9 cellular contexts compared by ENCODE assay signal in the genomic region with DNA sequence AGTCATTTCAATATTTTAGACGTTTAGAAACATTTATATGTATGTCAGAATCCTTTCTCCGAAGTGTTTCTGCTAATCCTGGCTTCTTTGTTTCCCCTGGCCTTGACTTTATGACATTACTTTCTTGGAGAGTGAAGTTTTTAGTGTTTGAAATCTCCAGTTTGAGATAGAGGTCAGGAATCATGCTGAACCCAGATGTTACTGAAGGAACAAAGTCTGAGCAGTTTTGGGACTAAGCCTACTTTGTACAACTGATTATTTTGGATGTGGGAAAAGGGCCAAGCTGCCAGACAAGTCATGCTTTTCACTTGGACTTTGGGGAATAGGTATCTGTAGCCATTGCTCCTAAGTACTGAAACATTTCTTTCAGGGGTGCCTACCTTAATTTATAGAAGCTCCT. TPM values are rescaled to one million over a fixed set of nuclear protein-coding genes. Genes with fewer than 3 reads are reported as not detected.
DNase-seq lines count a peak whose midpoint lies in the region; ATAC-seq, FAIRE-seq and TF ChIP-seq lines count a peak whose summit lies in the region.
"Had no signal": no experiment of that assay in that cellular context is flagged by ENCODE, and none has a peak within 500 bp of the region (broad histone marks: within the 10 kb centered on the region; RNA-seq: fewer than 3 reads in every experiment).

No MANE protein-coding gene starts in this region.

- H2AFZ ChIP-seq in GM23248 (peak overlapping the region; percentile 48), smooth muscle cell (ENCODE audit: low read depth) (no peak overlapping the region)

- intact Hi-C loops in kidney (cut with DNase I) = no loop called here

- H3K79me2 ChIP-seq in GM23248 (ENCODE audit: insufficient read depth) = no peaks in the 10 kb centered on the region
- H3K79me2 ChIP-seq in smooth muscle cell (ENCODE audit: low read depth) = no peaks in the 10 kb centered on the region

- FAIRE-seq in kidney (lab: Jason Lieb, UNC) = no peak
- FAIRE-seq: TTC549 had no signal

- ATAC-seq in HG02759 (IDR thresholded peaks at IDR 0.05; ENCODE audit: unreplicated experiment) = no peak

- TF ChIP-seq CTCF in VCaP (conservative IDR thresholded peaks at IDR 0.05) (no peak), kidney (IDR thresholded peaks at IDR 0.05; ENCODE audit: borderline replicate concordance, extremely low read depth, insufficient read depth) (no peak), smooth muscle cell (IDR thresholded peaks at IDR 0.05; ENCODE audit: borderline replicate concordance, insufficient read depth, poor library complexity, severe bottlenecking) (no peak)

- peak overlapping the region; percentile 80 for H3K27ac ChIP-seq in GM23248
- 0 out of 2 replicates have a peak overlapping the region, but pooled peaks have one; percentile 62 for H3K27ac ChIP-seq in VCaP
- H3K27ac ChIP-seq in kidney (ENCODE audit: low read depth in 2 of 2, low read length in 2 of 2) = peak overlapping the region in 1 of 2 donors; percentile 35
- peak overlapping the region; percentile 20 for H3K27ac ChIP-seq in smooth muscle cell (ENCODE audit: low read depth)

- in situ Hi-C loops in GM23248 (cut with MboI) = no loop called here

- WGBS in GM23248 (ENCODE audit: low coverage in 1 of 2, low lambda C conversion rate in 2 of 2, missing lambda C conversion rate in 2 of 2), 2 experiments = 5 to 7% methylated on average over 2 of the region's 2 CpGs
- 46% methylated on average over 2 of the region's 2 CpGs for WGBS in smooth muscle cell (ENCODE audit: low lambda C conversion rate)

- H3K9me3 ChIP-seq in GM23248 (ENCODE audit: low read depth) (no peaks in the 10 kb centered on the region), kidney (ENCODE audit: control insufficient read depth in 1 of 2, low read length in 2 of 2) (no peaks in the 10 kb centered on the region), smooth muscle cell (replicated peaks; ENCODE audit: low read depth) (no peaks in the 10 kb centered on the region)

- DNase-seq in GM23248 = peak; percentile 67
- DNase-seq in kidney = no peak
- no peak for DNase-seq in smooth muscle cell (lab: John Stamatoyannopoulos, UW; ENCODE audit: unreplicated experiment)
- DNase-seq in C1 segment of cervical spinal cord (lab: John Stamatoyannopoulos, UW) = no peak
- DNase-seq in SIG-M5 treated with dmso at 0.1 percent for 504 hours (lab: John Stamatoyannopoulos, UW; ENCODE audit: unreplicated experiment) = no peak
- no peak for DNase-seq in DMS114 treated with DMSO at 0.1 percent for 48 hours (lab: John Stamatoyannopoulos, UW; ENCODE audit: unreplicated experiment)

- H3K4me2 ChIP-seq in GM23248 (ENCODE audit: unreplicated experiment) (peak overlapping the region; percentile 98), smooth muscle cell (peak overlapping the region; percentile 95)

- H3K36me3 ChIP-seq in GM23248 (ENCODE audit: low read depth) = no peaks in the 10 kb centered on the region
- no peaks in the 10 kb centered on the region for H3K36me3 ChIP-seq in kidney (ENCODE audit: control insufficient read depth in 1 of 2, insufficient read depth in 2 of 2, low read length in 2 of 2)
- H3K36me3 ChIP-seq in smooth muscle cell (ENCODE audit: low read depth) = no peaks in the 10 kb centered on the region

- H3K9ac ChIP-seq in GM23248 (peak overlapping the region; percentile 54), kidney (ENCODE audit: low read length in 2 of 2) (peak overlapping the region in 1 of 2 donors; percentile 72), smooth muscle cell (ENCODE audit: low read depth) (no peak overlapping the region)

- H3K27me3 ChIP-seq in GM23248 (replicated peaks; ENCODE audit: insufficient read depth) (no peaks in the 10 kb centered on the region), smooth muscle cell (ENCODE audit: low read depth) (peaks cover 31% of the 10 kb centered on the region)

- H3K4me1 ChIP-seq in GM23248 (ENCODE audit: insufficient read depth) (peaks cover 31% of the 10 kb centered on the region), kidney (ENCODE audit: control insufficient read depth in 1 of 2, insufficient read depth in 1 of 2, low read depth in 1 of 2, low read length in 2 of 2) (peaks cover 3 to 6% of the 10 kb centered on the region in 2 donors), smooth muscle cell (ENCODE audit: low read depth) (peaks cover 5% of the 10 kb centered on the region)

- H3F3A ChIP-seq in GM23248 (ENCODE audit: insufficient read depth) (peaks cover 25% of the 10 kb centered on the region), smooth muscle cell (ENCODE audit: low read depth) (no peaks in the 10 kb centered on the region)

- H3K4me3 ChIP-seq in GM23248 (peak overlapping the region; percentile 85), kidney (ENCODE audit: low read length in 2 of 2) (peak overlapping the region; percentile 92 to 94), smooth muscle cell (no peak overlapping the region)

- H4K20me1 ChIP-seq in GM23248 (ENCODE audit: insufficient read depth) = no peaks in the 10 kb centered on the region
- no peaks in the 10 kb centered on the region for H4K20me1 ChIP-seq in smooth muscle cell (ENCODE audit: low read depth)

- H3K9me2 ChIP-seq in GM23248 (ENCODE audit: insufficient read depth) = no peaks in the 10 kb centered on the region

RNA-seq across cellular contexts. Expression of a gene that starts 2.3 kb away (rescaled TPM):
- 3.5 and 3.7 TPM in 2 replicates for total RNA-seq in GM23248 (2014; rRNA removed; shearing (Covaris generic))
- polyA plus RNA-seq in GM23248 (2016; fragmentation: Nextera tagmentation; extraction: Ambion mirVana) (2.6 and 2.7 TPM in 2 replicates), kidney (ENCODE audit: insufficient read depth, low read depth, low replicate concordance) (9.4 TPM), smooth muscle cell (3.1 and 3.4 TPM in 2 replicates)
- total RNA-seq in kidney (153 TPM), smooth muscle cell (10.9 and 11.2 TPM in 2 replicates)

Comparison
In these comparisons a context has a peak if more than half of its experiments do, and no peak if none do; other contexts are left out.
1. RNA of a gene that starts 2.3 kb away (total RNA-seq): 153 TPM in kidney (single experiment); 10.9 to 11.2 TPM in smooth muscle cell and 3.5 to 3.7 TPM in GM23248; every median in the first group is over 10 times any median in the second.